ENCODE assay signal across 12 cellular contexts in genomic region chr4:186150926-186151325, GRCh38. TPM values are rescaled to one million over a fixed set of nuclear protein-coding genes. Genes with fewer than 3 reads are reported as not detected.
"Had no signal": no experiment of that assay in that cellular context is flagged by ENCODE, and none has a peak within 500 bp of the region (broad histone marks: within the 10 kb centered on the region; RNA-seq: fewer than 3 reads in every experiment).

No MANE protein-coding gene starts in this region.

- DNase-seq: activated CD4-positive, alpha-beta T cell treated with anti-CD3 and anti-CD28 coated beads, Interleukin-2, amount 10 ng/mL, durations not matched to agents 7 days and 5 days; activated CD8-positive, alpha-beta memory T cell treated with anti-CD3 and anti-CD28 coated beads for 24 hours; activated naive CD4-positive, alpha-beta T cell treated with Interleukin-2 at 50 U/mL for 16 hours; anterior cingulate cortex; cerebellar nuclear complex; dermis blood vessel endothelial cell; endodermal cell; stimulated activated CD4-positive, alpha-beta T cell treated with anti-CD3 and anti-CD28 coated beads, Interleukin-1b, Interleukin-23, amount 100 ng/mL, for 48 hours; stimulated activated naive CD8-positive, alpha-beta T cell treated with anti-CD3 and anti-CD28 coated beads, Interleukin-15, amount 100 ng/mL, for 72 hours; upper lobe of right lung had no signal

- H3K9me3 Mint-ChIP-seq: activated CD4-positive, alpha-beta T cell treated with anti-CD3 and anti-CD28 coated beads, Interleukin-2, amount 10 ng/mL, durations not matched to agents 7 days and 5 days; endodermal cell; stimulated activated naive CD8-positive, alpha-beta T cell treated with anti-CD3 and anti-CD28 coated beads, Interleukin-15, amount 100 ng/mL, for 72 hours had no signal

- H3K4me3 Mint-ChIP-seq: activated CD4-positive, alpha-beta T cell treated with anti-CD3 and anti-CD28 coated beads, Interleukin-2, amount 10 ng/mL, durations not matched to agents 7 days and 5 days; stimulated activated naive CD8-positive, alpha-beta T cell treated with anti-CD3 and anti-CD28 coated beads, Interleukin-15, amount 100 ng/mL, for 72 hours had no signal

- H3K36me3 ChIP-seq: upper lobe of right lung had no signal

- H3K4me1 ChIP-seq: parathyroid adenoma had no signal

- H3K27ac ChIP-seq: gastroesophageal sphincter, parathyroid adenoma, upper lobe of right lung had no signal

- H3K4me3 ChIP-seq: gastroesophageal sphincter, upper lobe of right lung had no signal

- H3K9me3 ChIP-seq: gastroesophageal sphincter, upper lobe of right lung had no signal

- H3K27ac Mint-ChIP-seq: activated CD4-positive, alpha-beta T cell treated with anti-CD3 and anti-CD28 coated beads, Interleukin-2, amount 10 ng/mL, durations not matched to agents 7 days and 5 days; endodermal cell had no signal

- H3K4me1 Mint-ChIP-seq: activated CD4-positive, alpha-beta T cell treated with anti-CD3 and anti-CD28 coated beads, Interleukin-2, amount 10 ng/mL, durations not matched to agents 7 days and 5 days; endodermal cell had no signal

- ATAC-seq: gastroesophageal sphincter; stimulated activated naive CD8-positive, alpha-beta T cell treated with anti-CD3 and anti-CD28 coated beads, Interleukin-15, amount 100 ng/mL, for 72 hours; upper lobe of right lung had no signal

- H3K27me3 ChIP-seq: gastroesophageal sphincter, upper lobe of right lung had no signal

RNA-seq across cellular contexts. Expression of gene FAM149A, which starts 46.4 kb away (rescaled TPM):
- total RNA-seq: dermis blood vessel endothelial cell had no signal
